In genomic region chr17:32388613-32389459, GRCh38 we compare ENCODE assay signal across 1 cellular context.
TF ChIP-seq lines count a peak whose summit lies in the region.

No MANE protein-coding gene starts in this region.

TF ChIP-seq in IMR-90, 13 proteins besides CTCF, POLR2A, EP300 and RAD21:
- no peak for TF ChIP-seq SMC3 (IDR thresholded peaks at IDR 0.05; ENCODE audit: low read depth, low read length)
- no peak for TF ChIP-seq CEBPB (IDR thresholded peaks at IDR 0.05; ENCODE audit: low read depth, low read length)
- no peak for TF ChIP-seq CHD1 (IDR thresholded peaks at IDR 0.05; ENCODE audit: low read depth, low read length)
- TF ChIP-seq ELK1 (IDR thresholded peaks at IDR 0.05; ENCODE audit: borderline replicate concordance, low read depth, low read length) = no peak
- TF ChIP-seq RCOR1 (IDR thresholded peaks at IDR 0.05; ENCODE audit: insufficient replicate concordance, low read length) = no peak
- TF ChIP-seq MAFK (IDR thresholded peaks at IDR 0.05; ENCODE audit: low read depth, low read length) = no peak
- no peak for TF ChIP-seq MXI1 (IDR thresholded peaks at IDR 0.05; ENCODE audit: borderline replicate concordance, low read depth, low read length)
- TF ChIP-seq RFX5 (IDR thresholded peaks at IDR 0.05; ENCODE audit: low read depth, low read length) = no peak
TF ChIP-seq in IMR-90: peak in this region for 0.
